9 cellular contexts compared by ENCODE assay signal in genomic region chr5:143398451-143399237, GRCh38. TPM values are rescaled to one million over a fixed set of nuclear protein-coding genes. Genes with fewer than 3 reads are reported as not detected.
A peak's percentile ranks its signal among the peaks of the same experiment; 100 is the strongest.
DNase-seq lines count a peak whose midpoint lies in the region; ATAC-seq, FAIRE-seq and TF ChIP-seq lines count a peak whose summit lies in the region.
"Had no signal": no experiment of that assay in that cellular context is flagged by ENCODE, and none has a peak within 500 bp of the region (broad histone marks: within the 10 kb centered on the region; RNA-seq: fewer than 3 reads in every experiment).

No MANE protein-coding gene starts in this region.

- in situ Hi-C loops in brain microvascular endothelial cell (cut with HindIII; ENCODE audit: low pct_ligation_motif_present, low sequenced_read_pairs), result no loop called here

- CTCF ChIA-PET in BJ (lab: Yijun Ruan, JAX), result interaction anchor here (1.3 kb wide), 1 partner anchor 426 kb away, joined by 4 read pairs; no protein-coding TSS in a partner anchor

- DNase-seq in BJ (ENCODE audit: low read depth) (no peak), HFF-Myc (ENCODE audit: extremely low read depth, low read depth) (no peak), brain microvascular endothelial cell (no peak), ureter (ENCODE audit: low spot score) (no peak), frontal cortex (ENCODE audit: low spot score in 2 of 2) (no peak), NCI-H2029 treated with DMSO at 0.1 percent for 48 hours (lab: John Stamatoyannopoulos, UW) (no peak)
- DNase-seq: trophoblast cell had no signal

- H3K36me3 ChIP-seq in BJ (ENCODE audit: control insufficient read depth, insufficient read depth, low read length), result 0 out of 2 replicates have a peak, but pooled peaks cover 2% of the 10 kb centered on the region
- H3K36me3 ChIP-seq in brain microvascular endothelial cell (replicated peaks), result peaks cover 6% of the 10 kb centered on the region
- H3K36me3 ChIP-seq in muscle layer of duodenum (ENCODE audit: control insufficient read depth in 1 of 2, insufficient read depth in 2 of 2, low read length in 2 of 2), result peaks cover 12 to 14% of the 10 kb centered on the region in 2 donors

- H3K9me3 ChIP-seq in muscle layer of duodenum (ENCODE audit: control insufficient read depth in 1 of 2, low read length in 2 of 2), result no peaks in the 10 kb centered on the region

- H3K4me3 ChIP-seq in BJ (ENCODE audit: low read depth, low read length) (peak overlapping the region; percentile 30), HFF-Myc (replicated peaks; ENCODE audit: low read depth, low read length) (peak overlapping the region; percentile 6; the same call in 1 of the 2 replicates), brain microvascular endothelial cell (ENCODE audit: low read depth, low read length) (peak overlapping the region; percentile 80), muscle layer of duodenum (ENCODE audit: low read depth in 1 of 2, low read length in 2 of 2) (peak overlapping the region; percentile 96 to 97)

- peaks cover 16 to 57% of the 10 kb centered on the region in 2 donors for H3K4me1 ChIP-seq in muscle layer of duodenum (ENCODE audit: control insufficient read depth in 1 of 2, insufficient read depth in 2 of 2, low read length in 2 of 2)

- FAIRE-seq in frontal cortex (lab: Jason Lieb, UNC), result no peak

- POLR2A ChIA-PET in BJ (lab: Charles Lee), result interaction anchor here (0.7 kb wide), 1 partner anchor 109 kb away, joined by 26 read pairs; no protein-coding TSS in a partner anchor

- H3K27me3 ChIP-seq in BJ (ENCODE audit: control insufficient read depth, insufficient read depth, low read length) (no peaks in the 10 kb centered on the region), brain microvascular endothelial cell (replicated peaks) (no peaks in the 10 kb centered on the region), muscle layer of duodenum (ENCODE audit: low read depth, low read length) (no peaks in the 10 kb centered on the region)

- H3K27ac ChIP-seq in brain microvascular endothelial cell (peak overlapping the region; percentile 10), muscle layer of duodenum (ENCODE audit: low read length) (peak overlapping the region; percentile 54)

- ATAC-seq in GM19463 (IDR thresholded peaks at IDR 0.05; ENCODE audit: unreplicated experiment), result no peak

- TF ChIP-seq CTCF in BJ (IDR thresholded peaks at IDR 0.05; ENCODE audit: insufficient read depth, low read depth, low read length), result no peak
- TF ChIP-seq CTCF in HFF-Myc (IDR thresholded peaks at IDR 0.05; ENCODE audit: low read depth, low read length, missing control alignments), result no peak
- no peak for TF ChIP-seq CTCF in brain microvascular endothelial cell (IDR thresholded peaks at IDR 0.05; ENCODE audit: low read depth, low read length, missing control alignments)

RNA-seq across cellular contexts. Expression of gene NR3C1, which starts 4.8 kb away (rescaled TPM):
- polyA plus RNA-seq in BJ (2011; rRNA removed), result 22.4 and 33.7 TPM in 2 replicates
- 27.9 and 29.1 TPM in 2 replicates for polyA minus RNA-seq in BJ (2011; rRNA and poly(A)+ RNA removed)
- total RNA-seq in ureter (45.8 TPM), frontal cortex (13.0 TPM)

Comparison
In these comparisons a context has a peak if more than half of its experiments do, and no peak if none do; other contexts are left out.
1. H3K4me3 ChIP-seq: peak in every context shown above with its lines; median percentile 96 in muscle layer of duodenum; 80 in brain microvascular endothelial cell; 30 in BJ; 6 in HFF-Myc.